15 cellular contexts compared by ENCODE assay signal in genomic region chr15:71559616-71560015, GRCh38.
"Had no signal": no experiment of that assay in that cellular context is flagged by ENCODE, and none has a peak within 500 bp of the region (broad histone marks: within the 10 kb centered on the region; RNA-seq: fewer than 3 reads in every experiment).

No MANE protein-coding gene starts in this region.

- H3K27ac ChIP-seq: coronary artery, lower lobe of right lung, thyroid gland, upper lobe of right lung had no signal

- H3K27me3 ChIP-seq: thyroid gland, upper lobe of right lung had no signal

- H3K36me3 ChIP-seq: lower lobe of right lung, thyroid gland, upper lobe of right lung had no signal

- H3K4me3 ChIP-seq: coronary artery, lower lobe of right lung, thyroid gland, upper lobe of right lung had no signal

- H3K9me3 ChIP-seq: lower lobe of right lung, thyroid gland, upper lobe of right lung had no signal

- DNase-seq: activated CD4-positive, alpha-beta memory T cell treated with anti-CD3 and anti-CD28 coated beads for 36 hours; activated CD4-positive, alpha-beta T cell treated with anti-CD3 and anti-CD28 coated beads for 48 hours; activated naive CD4-positive, alpha-beta T cell treated with Interleukin-2 at 50 U/mL for 16 hours; activated naive CD8-positive, alpha-beta T cell treated with anti-CD3 and anti-CD28 coated beads for 36 hours; activated T-cell treated with anti-CD3 and anti-CD28 coated beads, Interleukin-2, amount 50 U/mL, for 48 hours; endodermal cell; lower lobe of right lung; naive thymus-derived CD8-positive, alpha-beta T cell; retina; stimulated activated CD4-positive, alpha-beta T cell treated with anti-CD3 and anti-CD28 coated beads, Interleukin-1b, Interleukin-23, amount 100 ng/mL, for 48 hours; substantia nigra; thyroid gland; upper lobe of right lung had no signal

- H3K4me1 ChIP-seq: lower lobe of right lung, thyroid gland, upper lobe of right lung had no signal

- ATAC-seq: left lobe of liver; lower lobe of right lung; naive thymus-derived CD8-positive, alpha-beta T cell; upper lobe of right lung had no signal
